11 cellular contexts compared by ENCODE assay signal in the genomic region with DNA sequence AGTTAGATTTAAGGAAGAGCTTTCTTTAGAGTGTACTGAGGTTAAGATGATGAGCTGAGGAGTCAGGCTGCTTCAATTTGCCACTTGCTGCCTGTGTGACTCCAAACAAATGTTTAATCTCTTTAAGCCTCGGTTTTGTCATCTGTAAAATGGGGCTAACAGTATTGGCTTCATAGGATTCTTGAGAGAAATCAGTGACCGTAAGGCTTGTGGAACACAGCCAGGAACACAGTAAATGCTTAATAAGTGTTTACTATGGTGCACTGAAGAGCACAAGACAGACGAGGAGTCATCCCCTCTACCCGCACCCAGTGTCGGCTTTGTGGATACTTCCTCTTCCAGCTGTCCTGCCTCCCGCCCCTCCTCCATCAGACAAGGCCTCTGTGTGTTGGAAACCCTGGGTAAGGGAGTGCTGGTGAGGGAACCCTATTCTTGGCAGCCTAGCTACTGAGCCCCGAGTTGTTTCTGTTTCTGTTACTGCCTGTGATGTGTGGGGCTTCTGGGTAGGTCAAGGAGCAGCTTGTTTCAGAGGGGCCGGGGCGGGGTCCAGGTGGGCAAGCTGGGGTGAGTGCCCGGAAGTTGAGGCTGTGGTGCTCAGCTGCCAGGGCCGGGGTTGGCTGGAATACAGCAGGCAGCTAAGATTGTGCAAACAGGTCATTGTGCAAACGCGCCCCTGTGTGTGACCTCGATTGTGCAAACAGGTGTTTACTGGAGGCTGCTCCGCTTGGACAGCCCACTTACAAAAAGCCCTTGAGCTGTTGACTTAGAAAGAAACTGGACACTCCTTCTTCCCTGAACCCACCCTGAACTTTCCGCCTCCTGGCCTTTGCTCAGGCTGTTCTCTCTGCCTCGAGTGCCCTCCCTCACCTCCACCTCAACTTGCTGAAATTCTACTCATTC. TPM values are rescaled to one million over a fixed set of nuclear protein-coding genes. Genes with fewer than 3 reads are reported as not detected.
DNase-seq lines count a peak whose midpoint lies in the region; ATAC-seq and TF ChIP-seq lines count a peak whose summit lies in the region.
"Had no signal": no experiment of that assay in that cellular context is flagged by ENCODE, and none has a peak within 500 bp of the region (broad histone marks: within the 10 kb centered on the region; RNA-seq: fewer than 3 reads in every experiment).

No MANE protein-coding gene starts in this region.

- H3K27me3 Mint-ChIP-seq in CD8-positive, alpha-beta T cell (ENCODE audit: low read depth): peaks cover 2% of the 10 kb centered on the region
- peaks cover 17% of the 10 kb centered on the region for H3K27me3 Mint-ChIP-seq in activated CD8-positive, alpha-beta T cell treated with anti-CD3 and anti-CD28 coated beads, Interleukin-2, amount 10 ng/mL, durations not matched to agents 7 days and 5 days (ENCODE audit: low read depth)

- H3K9me3 Mint-ChIP-seq in CD8-positive, alpha-beta T cell: no peaks in the 10 kb centered on the region
- no peaks in the 10 kb centered on the region for H3K9me3 Mint-ChIP-seq in activated CD8-positive, alpha-beta T cell treated with anti-CD3 and anti-CD28 coated beads, Interleukin-2, amount 10 ng/mL, durations not matched to agents 7 days and 5 days (ENCODE audit: insufficient read depth)
- H3K9me3 Mint-ChIP-seq: CD4-positive, CD25-positive, alpha-beta regulatory T cell had no signal

- H3K4me1 Mint-ChIP-seq in CD8-positive, alpha-beta T cell (ENCODE audit: low read depth): peaks cover 7% of the 10 kb centered on the region
- peaks cover 7% of the 10 kb centered on the region for H3K4me1 Mint-ChIP-seq in activated CD8-positive, alpha-beta T cell treated with anti-CD3 and anti-CD28 coated beads, Interleukin-2, amount 10 ng/mL, durations not matched to agents 7 days and 5 days (ENCODE audit: low read depth)

- H3K9me3 ChIP-seq in mucosa of stomach (ENCODE audit: control insufficient read depth, low read length): no peaks in the 10 kb centered on the region
- H3K9me3 ChIP-seq in CD8-positive, alpha-beta T cell (ENCODE audit: low read length): no peaks in the 10 kb centered on the region

- H3K27ac Mint-ChIP-seq in CD8-positive, alpha-beta T cell: no peak overlapping the region
- no peak overlapping the region for H3K27ac Mint-ChIP-seq in activated CD8-positive, alpha-beta T cell treated with anti-CD3 and anti-CD28 coated beads, Interleukin-2, amount 10 ng/mL, durations not matched to agents 7 days and 5 days

- intact Hi-C loops in CD8-positive, alpha-beta T cell (cut with DNase I, micrococcal nuclease): no loop called here

- TF ChIP-seq CTCF in choroid plexus epithelial cell (conservative IDR thresholded peaks at IDR 0.05; ENCODE audit: low read depth, low read length): no peak
- TF ChIP-seq CTCF in CD8-positive, alpha-beta T cell (IDR thresholded peaks at IDR 0.05): no peak

- CTCF ChIA-PET in CD8-positive, alpha-beta T cell (lab: Charles Lee): no interaction called here
- CTCF ChIA-PET in activated CD8-positive, alpha-beta T cell treated with anti-CD3 and anti-CD28 coated beads, Interleukin-2, amount 10 ng/mL, durations not matched to agents 7 days and 5 days (lab: Charles Lee): interaction anchor here (0.6 to 3.6 kb wide), 2 partner anchors 30 to 114 kb away, joined by 3 to 15 read pairs; no protein-coding TSS in a partner anchor

- DNase-seq in CD1c-positive myeloid dendritic cell (ENCODE audit: extremely low spot score) (peak; percentile 81), NCI-H748 treated with DMSO at 0.1 percent for 48 hours (lab: John Stamatoyannopoulos, UW) (peak; percentile 19), choroid plexus epithelial cell (ENCODE audit: low read depth) (peak; percentile 72)
- DNase-seq in CD8-positive, alpha-beta T cell: no peak
- no peak for DNase-seq in activated CD8-positive, alpha-beta T cell treated with anti-CD3 and anti-CD28 coated beads, Interleukin-2, amount 10 ng/mL, durations not matched to agents 7 days and 5 days
- DNase-seq in activated T-cell treated with anti-CD3 and anti-CD28 coated beads, Interleukin-2, amount 50 U/mL, for 1 hour: no peak
- DNase-seq: CD4-positive, CD25-positive, alpha-beta regulatory T cell; T-helper 9 cell had no signal

- no peaks in the 10 kb centered on the region for H3K27me3 ChIP-seq in mucosa of stomach (ENCODE audit: control insufficient read depth, insufficient read depth, low read length)
- no peaks in the 10 kb centered on the region for H3K27me3 ChIP-seq in CD8-positive, alpha-beta T cell (ENCODE audit: insufficient read depth, low read length)

- H3K4me3 ChIP-seq in choroid plexus epithelial cell (ENCODE audit: low read depth, low read length) (no peak overlapping the region), mucosa of stomach (ENCODE audit: low read length) (no peak overlapping the region)
- H3K4me3 ChIP-seq in CD8-positive, alpha-beta T cell (ENCODE audit: low read depth, low read length): no peak overlapping the region

- H3K9ac ChIP-seq in mucosa of stomach (ENCODE audit: low read length): peak overlapping the region; percentile 16

- POLR2A ChIA-PET in CD8-positive, alpha-beta T cell (lab: Charles Lee): no interaction called here
- POLR2A ChIA-PET in activated CD8-positive, alpha-beta T cell treated with anti-CD3 and anti-CD28 coated beads, Interleukin-2, amount 10 ng/mL, durations not matched to agents 7 days and 5 days (lab: Charles Lee): no interaction called here

- no peak overlapping the region for H3K4me3 Mint-ChIP-seq in CD8-positive, alpha-beta T cell
- no peak overlapping the region for H3K4me3 Mint-ChIP-seq in activated CD8-positive, alpha-beta T cell treated with anti-CD3 and anti-CD28 coated beads, Interleukin-2, amount 10 ng/mL, durations not matched to agents 7 days and 5 days
- H3K4me3 Mint-ChIP-seq: CD4-positive, CD25-positive, alpha-beta regulatory T cell had no signal

- no peak for ATAC-seq in CD8-positive, alpha-beta T cell
- no peak for ATAC-seq in activated CD8-positive, alpha-beta T cell treated with anti-CD3 and anti-CD28 coated beads, Interleukin-2, amount 10 ng/mL, durations not matched to agents 7 days and 5 days
- ATAC-seq in HG03565 (IDR thresholded peaks at IDR 0.05; ENCODE audit: unreplicated experiment): no peak

- peaks cover 12% of the 10 kb centered on the region for H3K4me1 ChIP-seq in mucosa of stomach (ENCODE audit: control insufficient read depth, insufficient read depth, low read length)
- peaks cover 3% of the 10 kb centered on the region for H3K4me1 ChIP-seq in CD8-positive, alpha-beta T cell (ENCODE audit: insufficient read depth, low read length)

- H3K36me3 Mint-ChIP-seq in CD8-positive, alpha-beta T cell: no peaks in the 10 kb centered on the region
- H3K36me3 Mint-ChIP-seq in activated CD8-positive, alpha-beta T cell treated with anti-CD3 and anti-CD28 coated beads, Interleukin-2, amount 10 ng/mL, durations not matched to agents 7 days and 5 days (ENCODE audit: low read depth): no peaks in the 10 kb centered on the region
- H3K36me3 Mint-ChIP-seq: CD4-positive, CD25-positive, alpha-beta regulatory T cell had no signal

- H3K36me3 ChIP-seq in mucosa of stomach (ENCODE audit: control insufficient read depth, insufficient read depth, low read length): no peaks in the 10 kb centered on the region
- no peaks in the 10 kb centered on the region for H3K36me3 ChIP-seq in CD8-positive, alpha-beta T cell (ENCODE audit: insufficient read depth, low read length)

- H3K27ac ChIP-seq in CD8-positive, alpha-beta T cell (ENCODE audit: low read depth, low read length): no peak overlapping the region

RNA-seq across cellular contexts. Expression of gene CSF3R, which starts 4.0 kb away (rescaled TPM):
- under 1 TPM; 0.31 to 0.41 TPM for total RNA-seq in CD8-positive, alpha-beta T cell
- total RNA-seq in activated CD8-positive, alpha-beta T cell treated with anti-CD3 and anti-CD28 coated beads, Interleukin-2, amount 10 ng/mL, durations not matched to agents 7 days and 5 days: under 1 TPM in 1 of 2 experiments, not detected in 1; 0.05 TPM
- total RNA-seq: endothelial cell of umbilical vein had no signal

RNA-seq across cellular contexts. Expression of gene MRPS15, which starts 22.5 kb away (rescaled TPM):
- total RNA-seq in CD8-positive, alpha-beta T cell: 10 to 100 TPM; 37.9 to 45.4 TPM
- total RNA-seq in activated CD8-positive, alpha-beta T cell treated with anti-CD3 and anti-CD28 coated beads, Interleukin-2, amount 10 ng/mL, durations not matched to agents 7 days and 5 days: 100 to 1,000 TPM; 115 TPM

RNA-seq across cellular contexts. Expression of gene OSCP1, which starts 36.4 kb away (rescaled TPM):
- total RNA-seq in CD8-positive, alpha-beta T cell: 1 to 10 TPM; 1.8 to 2.0 TPM
- total RNA-seq in activated CD8-positive, alpha-beta T cell treated with anti-CD3 and anti-CD28 coated beads, Interleukin-2, amount 10 ng/mL, durations not matched to agents 7 days and 5 days: 1 to 10 TPM in 1 of 2 experiments, under 1 TPM in 1; 0.66 to 1.9 TPM
- total RNA-seq: CD4-positive, CD25-positive, alpha-beta regulatory T cell had no signal

Comparison
In these comparisons a context has a peak if more than half of its experiments do, and no peak if none do; other contexts are left out.
1. DNase-seq: peak in CD1c-positive myeloid dendritic cell (single experiment), NCI-H748 treated with DMSO at 0.1 percent for 48 hours (single experiment) and choroid plexus epithelial cell (single experiment); none in CD8-positive, alpha-beta T cell (0 of 7), activated CD8-positive, alpha-beta T cell treated with anti-CD3 and anti-CD28 coated beads, Interleukin-2, amount 10 ng/mL, durations not matched to agents 7 days and 5 days (single experiment) and activated T-cell treated with anti-CD3 and anti-CD28 coated beads, Interleukin-2, amount 50 U/mL, for 1 hour (single experiment).